16 cellular contexts compared by ENCODE assay signal in genomic region chr10:79289801-79290200, GRCh38. TPM values are rescaled to one million over a fixed set of nuclear protein-coding genes. Genes with fewer than 3 reads are reported as not detected.
DNase-seq lines count a peak whose midpoint lies in the region; ATAC-seq and TF ChIP-seq lines count a peak whose summit lies in the region.
"Had no signal": no experiment of that assay in that cellular context is flagged by ENCODE, and none has a peak within 500 bp of the region (broad histone marks: within the 10 kb centered on the region; RNA-seq: fewer than 3 reads in every experiment).

No MANE protein-coding gene starts in this region.

- H3K4me3 Mint-ChIP-seq in CD4-positive, CD25-positive, alpha-beta regulatory T cell = peak overlapping the region in 2 of 4 donors; percentile 32 to 64
- H3K4me3 Mint-ChIP-seq in IgD-negative memory B cell (peak overlapping the region in 1 of 4 donors; percentile 43), endothelial cell (ENCODE audit: unreplicated experiment) (peak overlapping the region; percentile 76), progenitor cell of endocrine pancreas (ENCODE audit: low read depth) (no peak overlapping the region)
- H3K4me3 Mint-ChIP-seq: activated naive CD4-positive, alpha-beta T cell treated with anti-CD3 and anti-CD28 coated beads, Interleukin-2, amount 50 U/mL, for 24 hours had no signal

- intact Hi-C loops in esophagus muscularis mucosa (cut with DNase I) = no loop called here

- no peak for TF ChIP-seq EP300 in esophagus muscularis mucosa (IDR thresholded peaks at IDR 0.05)

- H3K27ac ChIP-seq in CD4-positive, CD25-positive, alpha-beta regulatory T cell (ENCODE audit: insufficient read depth, low read length, poor library complexity, severe bottlenecking) = no peak overlapping the region
- peak overlapping the region in 1 of 4 donors; percentile 18 for H3K27ac ChIP-seq in esophagus muscularis mucosa (replicated peaks in 1 of 4)
- H3K27ac ChIP-seq: ovary had no signal

- no peak for DNase-seq in CD4-positive, CD25-positive, alpha-beta regulatory T cell
- DNase-seq in endothelial cell (ENCODE audit: low spot score) = no peak
- no peak for DNase-seq in progenitor cell of endocrine pancreas (ENCODE audit: low spot score, unreplicated experiment)
- no peak for DNase-seq in 8988T
- DNase-seq in esophagus muscularis mucosa (ENCODE audit: extremely low spot score) = no peak
- DNase-seq: activated CD4-positive, alpha-beta T cell treated with anti-CD3 and anti-CD28 coated beads for 4 hours; BE2C; NCI-H1436; NCI-H2227 treated with DMSO at 0.1 percent for 48 hours; ovary; sigmoid colon; stimulated activated CD4-positive, alpha-beta T cell treated with anti-CD3 and anti-CD28 coated beads, Interleukin-2, amount 100 ng/mL, for 24 hours had no signal

- no peak for ATAC-seq in CD4-positive, CD25-positive, alpha-beta regulatory T cell (ENCODE audit: low read depth in 2 of 2)
- ATAC-seq in GM21786 (IDR thresholded peaks at IDR 0.05; ENCODE audit: unreplicated experiment) = no peak
- ATAC-seq: SK-N-SH treated with all-trans-retinoic acid at 6 μM for 48 hours had no signal

- peaks cover 13% of the 10 kb centered on the region for H3K36me3 ChIP-seq in CD4-positive, CD25-positive, alpha-beta regulatory T cell (ENCODE audit: control insufficient read depth, insufficient read depth, low read length)
- peaks cover 10 to 93% (median 83%) of the 10 kb centered on the region in 4 donors for H3K36me3 ChIP-seq in esophagus muscularis mucosa
- H3K36me3 ChIP-seq: ovary had no signal

- no peaks in the 10 kb centered on the region for H3K27me3 Mint-ChIP-seq in CD4-positive, CD25-positive, alpha-beta regulatory T cell
- H3K27me3 Mint-ChIP-seq in IgD-negative memory B cell (no peaks in the 10 kb centered on the region), endothelial cell (ENCODE audit: unreplicated experiment) (peaks cover 14% of the 10 kb centered on the region), progenitor cell of endocrine pancreas (no peaks in the 10 kb centered on the region)
- H3K27me3 Mint-ChIP-seq: activated naive CD4-positive, alpha-beta T cell treated with anti-CD3 and anti-CD28 coated beads, Interleukin-2, amount 50 U/mL, for 24 hours had no signal

- H3K4me1 Mint-ChIP-seq in CD4-positive, CD25-positive, alpha-beta regulatory T cell = peaks cover 7 to 58% (median 38%) of the 10 kb centered on the region in 4 donors
- H3K4me1 Mint-ChIP-seq in IgD-negative memory B cell (peaks cover 39 to 49% (median 44%) of the 10 kb centered on the region in 3 donors), endothelial cell (ENCODE audit: unreplicated experiment) (peaks cover 28% of the 10 kb centered on the region), progenitor cell of endocrine pancreas (ENCODE audit: low read depth) (no peaks in the 10 kb centered on the region)

- no peaks in the 10 kb centered on the region for H3K27me3 ChIP-seq in CD4-positive, CD25-positive, alpha-beta regulatory T cell (ENCODE audit: control insufficient read depth, insufficient read depth, low read length)
- H3K27me3 ChIP-seq in esophagus muscularis mucosa = no peaks in the 10 kb centered on the region
- H3K27me3 ChIP-seq: BE2C, ovary, sigmoid colon had no signal

- 100% methylated on average over 1 of the region's 6 CpGs for WGBS in esophagus muscularis mucosa

- TF ChIP-seq POLR2A in esophagus muscularis mucosa (IDR thresholded peaks at IDR 0.05; ENCODE audit: low read depth) = no peak

- no peaks in the 10 kb centered on the region for H3K9me3 ChIP-seq in CD4-positive, CD25-positive, alpha-beta regulatory T cell (ENCODE audit: control insufficient read depth in 2 of 2, low read length in 2 of 2)
- no peaks in the 10 kb centered on the region for H3K9me3 ChIP-seq in esophagus muscularis mucosa
- H3K9me3 ChIP-seq: BE2C, ovary, sigmoid colon had no signal

- H3K27ac Mint-ChIP-seq in CD4-positive, CD25-positive, alpha-beta regulatory T cell = peak overlapping the region; percentile 48 to 78 (median 65)
- peak overlapping the region in 2 of 3 donors; percentile 71 to 87 for H3K27ac Mint-ChIP-seq in IgD-negative memory B cell
- H3K27ac Mint-ChIP-seq in endothelial cell (ENCODE audit: unreplicated experiment) = peak overlapping the region; percentile 57
- peak overlapping the region; percentile 79 for H3K27ac Mint-ChIP-seq in progenitor cell of endocrine pancreas
- H3K27ac Mint-ChIP-seq: activated naive CD4-positive, alpha-beta T cell treated with anti-CD3 and anti-CD28 coated beads, Interleukin-2, amount 50 U/mL, for 24 hours had no signal

- no peak for TF ChIP-seq CTCF in endothelial cell (IDR thresholded peaks at IDR 0.05; ENCODE audit: unreplicated experiment)
- no peak for TF ChIP-seq CTCF in progenitor cell of endocrine pancreas (IDR thresholded peaks at IDR 0.05; ENCODE audit: unreplicated experiment)
- TF ChIP-seq CTCF in esophagus muscularis mucosa (IDR thresholded peaks at IDR 0.05) = no peak

- no peaks in the 10 kb centered on the region for H3K9me3 Mint-ChIP-seq in CD4-positive, CD25-positive, alpha-beta regulatory T cell
- H3K9me3 Mint-ChIP-seq in IgD-negative memory B cell (no peaks in the 10 kb centered on the region), endothelial cell (ENCODE audit: unreplicated experiment) (no peaks in the 10 kb centered on the region), progenitor cell of endocrine pancreas (ENCODE audit: low read depth) (no peaks in the 10 kb centered on the region)
- H3K9me3 Mint-ChIP-seq: activated naive CD4-positive, alpha-beta T cell treated with anti-CD3 and anti-CD28 coated beads, Interleukin-2, amount 50 U/mL, for 24 hours had no signal

- no peak overlapping the region for H3K4me3 ChIP-seq in CD4-positive, CD25-positive, alpha-beta regulatory T cell (ENCODE audit: low read depth, low read length)
- no peak overlapping the region for H3K4me3 ChIP-seq in esophagus muscularis mucosa
- H3K4me3 ChIP-seq: ovary, sigmoid colon had no signal

- peaks cover 33% of the 10 kb centered on the region for H3K4me1 ChIP-seq in CD4-positive, CD25-positive, alpha-beta regulatory T cell (ENCODE audit: control insufficient read depth, insufficient read depth, low read length, poor library complexity, severe bottlenecking)
- peaks cover 37 to 54% (median 50%) of the 10 kb centered on the region in 4 donors for H3K4me1 ChIP-seq in esophagus muscularis mucosa

- H3K36me3 Mint-ChIP-seq in CD4-positive, CD25-positive, alpha-beta regulatory T cell = peaks cover 8% of the 10 kb centered on the region
- peaks cover 7% of the 10 kb centered on the region for H3K36me3 Mint-ChIP-seq in IgD-negative memory B cell
- H3K36me3 Mint-ChIP-seq in endothelial cell (ENCODE audit: low read depth, unreplicated experiment) = peaks cover 40% of the 10 kb centered on the region
- H3K36me3 Mint-ChIP-seq in progenitor cell of endocrine pancreas (ENCODE audit: insufficient read depth) = peaks cover 13% of the 10 kb centered on the region

RNA-seq across cellular contexts. Expression of gene PPIF, which starts 57.5 kb away (rescaled TPM):
- 60.2 TPM for total RNA-seq in CD4-positive, CD25-positive, alpha-beta regulatory T cell
- 10 to 100 TPM; 15.5 to 18.6 (median 17.2) TPM for polyA plus RNA-seq in CD4-positive, CD25-positive, alpha-beta regulatory T cell
- polyA plus RNA-seq in IgD-negative memory B cell = 20.8 TPM
- total RNA-seq in endothelial cell (ENCODE audit: unreplicated experiment) = 21.9 TPM
- 35.9 and 37.1 TPM in 2 replicates for total RNA-seq in progenitor cell of endocrine pancreas
- 10 to 100 TPM; 19.5 to 42.2 (median 24.4) TPM for total RNA-seq in esophagus muscularis mucosa
